9 cellular contexts compared by ENCODE assay signal in genomic region chr17:43645765-43646481, GRCh38. TPM values are rescaled to one million over a fixed set of nuclear protein-coding genes. Genes with fewer than 3 reads are reported as not detected.
DNase-seq lines count a peak whose midpoint lies in the region; ATAC-seq and TF ChIP-seq lines count a peak whose summit lies in the region.
"Had no signal": no experiment of that assay in that cellular context is flagged by ENCODE, and none has a peak within 500 bp of the region (broad histone marks: within the 10 kb centered on the region; RNA-seq: fewer than 3 reads in every experiment).

No MANE protein-coding gene starts in this region.

- no peaks in the 10 kb centered on the region for H3K9me3 ChIP-seq in thoracic aorta

- peaks cover 0 to 12% of the 10 kb centered on the region in 2 donors for H3K4me1 ChIP-seq in thoracic aorta (ENCODE audit: control insufficient read depth in 1 of 2, low read depth in 2 of 2)

- H3K27me3 ChIP-seq in dorsolateral prefrontal cortex (peaks cover 0 to 31% (median 16%) of the 10 kb centered on the region in 45 donors), thoracic aorta (replicated peaks; ENCODE audit: insufficient read depth) (no peaks in the 10 kb centered on the region)

- no peak for TF ChIP-seq POLR2A in lower leg skin (IDR thresholded peaks at IDR 0.05)

- H3K36me3 ChIP-seq in thoracic aorta: no peaks in the 10 kb centered on the region

- ATAC-seq in thoracic aorta (ENCODE audit: insufficient number of reproducible peaks, low FRiP score, low read depth) (peak; percentile 10), HG03378 (IDR thresholded peaks at IDR 0.05; ENCODE audit: unreplicated experiment) (no peak), HG03175 (IDR thresholded peaks at IDR 0.05; ENCODE audit: unreplicated experiment) (no peak)

- DNase-seq in activated CD4-positive, CD25-positive, alpha-beta regulatory T cell treated with anti-CD3 and anti-CD28 coated beads, Interleukin-2, amount 50 U/mL, for 72 hours: peak; percentile 41
- DNase-seq in activated CD4-positive, CD25-positive, alpha-beta regulatory T cell (lab: John Stamatoyannopoulos, UW): no peak
- DNase-seq in dorsolateral prefrontal cortex (no peak), lower leg skin (ENCODE audit: low spot score in 2 of 2) (peak; percentile 76 to 96), thoracic aorta (ENCODE audit: low spot score) (peak; percentile 23), HCEC 1CT (no peak)

- peak overlapping the region in 56 of 59 donors; percentile 1 to 61 (median 42) for H3K4me3 ChIP-seq in dorsolateral prefrontal cortex
- H3K4me3 ChIP-seq in lower leg skin (ENCODE audit: low read depth, poor library complexity, severe bottlenecking): peak overlapping the region; percentile 34
- H3K4me3 ChIP-seq in thoracic aorta: peak overlapping the region; percentile 86

- H3K27ac ChIP-seq in dorsolateral prefrontal cortex (peak overlapping the region in 11 of 59 donors; percentile 23 to 67 (median 33)), thoracic aorta (peak overlapping the region; percentile 24 to 55)
- H3K27ac ChIP-seq: C4-2B had no signal

- 1 to 3% methylated on average over 35 to 48 of the region's 72 CpGs for WGBS in lower leg skin, 2 donors

- TF ChIP-seq CTCF in dorsolateral prefrontal cortex (IDR thresholded peaks at IDR 0.05 in 54 of 56, conservative IDR thresholded peaks at IDR 0.05 in 2 of 56; ENCODE audit: low read depth in 1 of 56, partially characterized antibody in 56 of 56) (no peak), lower leg skin (IDR thresholded peaks at IDR 0.05) (no peak), thoracic aorta (IDR thresholded peaks at IDR 0.05) (no peak)

- intact Hi-C loops in dorsolateral prefrontal cortex (cut with DNase I): no loop called here
- intact Hi-C loops in lower leg skin (cut with DNase I; ENCODE audit: low total_unique reads): no loop called here

RNA-seq across cellular contexts. Expression of gene MEOX1, which starts 15.8 kb away (rescaled TPM):
- not detected for total RNA-seq in dorsolateral prefrontal cortex
- 1 to 10 TPM; 1.9 to 7.9 (median 3.7) TPM for total RNA-seq in lower leg skin
- 1 to 10 TPM; 3.0 to 5.4 TPM for total RNA-seq in thoracic aorta

Comparison
In these comparisons a context has a peak if more than half of its experiments do, and no peak if none do; other contexts are left out.
1. DNase-seq: peak in activated CD4-positive, CD25-positive, alpha-beta regulatory T cell treated with anti-CD3 and anti-CD28 coated beads, Interleukin-2, amount 50 U/mL, for 72 hours (single experiment), lower leg skin (2 of 2) and thoracic aorta (single experiment); none in activated CD4-positive, CD25-positive, alpha-beta regulatory T cell (0 of 4), dorsolateral prefrontal cortex (0 of 10) and HCEC 1CT (single experiment).
2. H3K4me3 ChIP-seq: peak in every context shown above with its lines; median percentile 86 in thoracic aorta; 42 in dorsolateral prefrontal cortex; 34 in lower leg skin.